Comparison of ENCODE assay signal across 8 cellular contexts in genomic region chr13:51453959-51454703, GRCh38. TPM values are rescaled to one million over a fixed set of nuclear protein-coding genes. Genes with fewer than 3 reads are reported as not detected.
DNase-seq lines count a peak whose midpoint lies in the region; ATAC-seq and TF ChIP-seq lines count a peak whose summit lies in the region.

No MANE protein-coding gene starts in this region.

- H3K4me3 ChIP-seq in heart right ventricle (peak overlapping the region; percentile 36 to 82 (median 69)), astrocyte of the cerebellum (ENCODE audit: low read depth, low read length) (peak overlapping the region; percentile 62)

- CTCF ChIA-PET in RWPE1 (lab: Yijun Ruan, JAX) = interaction anchor here (0.6 to 1.1 kb wide), 4 partner anchors 275 to 761 kb away, joined by 3 to 4 read pairs (median 4); no protein-coding TSS in a partner anchor

- POLR2A ChIA-PET in RWPE1 (lab: Yijun Ruan, JAX; ENCODE audit: low non-redundant PET) = interaction anchor here (0.6 to 1.3 kb wide), 3 partner anchors 129 to 270 kb away, joined by 3 to 5 read pairs (median 4); no protein-coding TSS in a partner anchor

- in situ Hi-C loops in astrocyte of the cerebellum (cut with HindIII; ENCODE audit: low sequenced_read_pairs) = loop anchor here (25.0 kb wide), 1 partner anchor 283 kb away; no protein-coding TSS in a partner anchor

- WGBS in heart right ventricle, 2 donors = 10 to 13% methylated on average over 13 of the region's 13 CpGs

- intact Hi-C loops in heart right ventricle (cut with DNase I) (loop anchor here (1.0 to 10.0 kb wide), 15 partner anchors 128 to 350 kb away; partner anchors contain the start of genes WDFY2 (in 7 of the 10) and DHRS12 (in 3 of the 10)), left ventricle myocardium superior (cut with micrococcal nuclease) (loop anchor here (10.0 kb wide), 1 partner anchor 131 kb away; the partner anchor contains the start of gene WDFY2)

- H3K9me3 ChIP-seq in heart right ventricle = peaks cover 0 to 13% (median 4%) of the 10 kb centered on the region in 11 donors

- H3K27ac ChIP-seq in heart right ventricle (peak overlapping the region; percentile 85 to 100 (median 96)), RWPE1 (peak overlapping the region; percentile 97)

- DNase-seq in heart right ventricle = peak; percentile 22 to 29
- no peak for DNase-seq in left ventricle myocardium superior
- peak; percentile 16 for DNase-seq in RWPE1 (ENCODE audit: low spot score)
- DNase-seq in astrocyte of the cerebellum (ENCODE audit: low read depth) = no peak
- DNase-seq in iris pigment epithelial cell (ENCODE audit: low read depth) = peak; percentile 27
- peak; percentile 12 to 29 (median 29) for DNase-seq in stimulated activated CD4-positive, alpha-beta T cell treated with anti-CD3 and anti-CD28 coated beads, Interleukin-12 subunit alpha, Interleukin-12 subunit beta, amount 100 ng/mL, for 48 hours (ENCODE audit: low read depth in 2 of 3, low spot score in 1 of 3)
- DNase-seq in GOT3 (lab: John Stamatoyannopoulos, UW) = no peak

- peaks cover 0 to 43% (median 16%) of the 10 kb centered on the region in 9 donors for H3K36me3 ChIP-seq in heart right ventricle

- ATAC-seq in heart right ventricle (no peak), left ventricle myocardium superior (no peak), HG03460 (IDR thresholded peaks at IDR 0.05; ENCODE audit: unreplicated experiment) (no peak)

- TF ChIP-seq CTCF in heart right ventricle (IDR thresholded peaks at IDR 0.05) = no peak
- TF ChIP-seq CTCF in RWPE1 (conservative IDR thresholded peaks at IDR 0.05; ENCODE audit: low read depth) = no peak
- TF ChIP-seq CTCF in astrocyte of the cerebellum (IDR thresholded peaks at IDR 0.05; ENCODE audit: low read depth, low read length, missing control alignments) = no peak

- H3K27me3 ChIP-seq in heart right ventricle = no peaks in the 10 kb centered on the region

- peaks cover 2 to 42% (median 30%) of the 10 kb centered on the region in 9 donors for H3K4me1 ChIP-seq in heart right ventricle

RNA-seq across cellular contexts. Expression of gene INTS6, which starts 1.3 kb away (rescaled TPM):
- 10 to 100 TPM; 20.2 to 31.1 (median 24.8) TPM for total RNA-seq in heart right ventricle
- polyA plus RNA-seq in heart right ventricle = 10 to 100 TPM in 1 of 2 donors, 1 to 10 TPM in 1; 7.1 to 11.0 TPM
- 23.5 TPM for total RNA-seq in left ventricle myocardium superior

Comparison
In these comparisons a context has a peak if more than half of its experiments do, and no peak if none do; other contexts are left out.
1. DNase-seq: peak in heart right ventricle (2 of 2), RWPE1 (single experiment), iris pigment epithelial cell (single experiment) and stimulated activated CD4-positive, alpha-beta T cell treated with anti-CD3 and anti-CD28 coated beads, Interleukin-12 subunit alpha, Interleukin-12 subunit beta, amount 100 ng/mL, for 48 hours (3 of 3); none in left ventricle myocardium superior (single experiment), astrocyte of the cerebellum (single experiment) and GOT3 (single experiment).